8 cellular contexts compared by ENCODE assay signal in genomic region chr10:135601-136464, GRCh38. TPM values are rescaled to one million over a fixed set of nuclear protein-coding genes. Genes with fewer than 3 reads are reported as not detected.
DNase-seq lines count a peak whose midpoint lies in the region; ATAC-seq and TF ChIP-seq lines count a peak whose summit lies in the region.

No MANE protein-coding gene starts in this region.

- H3K36me3 ChIP-seq in CD8-positive, alpha-beta T cell (ENCODE audit: insufficient read depth, low read length) = no peaks in the 10 kb centered on the region
- no peaks in the 10 kb centered on the region for H3K36me3 ChIP-seq in SK-N-MC (ENCODE audit: insufficient read depth, low read length)
- no peaks in the 10 kb centered on the region for H3K36me3 ChIP-seq in heart left ventricle
- H3K36me3 ChIP-seq in upper lobe of left lung = no peaks in the 10 kb centered on the region

- H3K4me1 ChIP-seq in CD8-positive, alpha-beta T cell (ENCODE audit: insufficient read depth, low read length) = peaks cover 28% of the 10 kb centered on the region
- H3K4me1 ChIP-seq in heart left ventricle (peaks cover 6 to 57% (median 33%) of the 10 kb centered on the region in 12 donors), upper lobe of left lung (peaks cover 26 to 38% (median 32%) of the 10 kb centered on the region in 4 donors)

- peaks cover 51% of the 10 kb centered on the region for H3K4me1 Mint-ChIP-seq in CD8-positive, alpha-beta T cell (ENCODE audit: low read depth)
- peaks cover 51% of the 10 kb centered on the region for H3K4me1 Mint-ChIP-seq in activated naive CD8-positive, alpha-beta T cell treated with anti-CD3 and anti-CD28 coated beads, Interleukin-2, amount 50 U/mL, for 24 hours

- no peak for TF ChIP-seq EP300 in upper lobe of left lung (IDR thresholded peaks at IDR 0.05)

- peak; percentile 31 to 81 (median 60) for DNase-seq in CD8-positive, alpha-beta T cell
- DNase-seq in SK-N-MC (ENCODE audit: low read depth, low spot score) (no peak), heart left ventricle (peak; percentile 64 to 81 (median 73)), pons (ENCODE audit: low spot score) (peak; percentile 22), upper lobe of left lung (peak; percentile 70 to 92)
- DNase-seq in activated naive CD8-positive, alpha-beta T cell treated with anti-CD3 and anti-CD28 coated beads, Interleukin-2, amount 50 U/mL, for 24 hours = peak; percentile 67

- H3K9me3 Mint-ChIP-seq in CD8-positive, alpha-beta T cell = no peaks in the 10 kb centered on the region
- H3K9me3 Mint-ChIP-seq in activated naive CD8-positive, alpha-beta T cell treated with anti-CD3 and anti-CD28 coated beads, Interleukin-2, amount 50 U/mL, for 24 hours = no peaks in the 10 kb centered on the region

- H3K4me3 ChIP-seq in CD8-positive, alpha-beta T cell (ENCODE audit: low read depth, low read length) = peak overlapping the region; percentile 56
- H3K4me3 ChIP-seq in SK-N-MC (peak overlapping the region; percentile 80), heart left ventricle (peak overlapping the region; percentile 82 to 95 (median 90)), upper lobe of left lung (peak overlapping the region; percentile 66 to 87 (median 78))

- no peaks in the 10 kb centered on the region for H3K27me3 Mint-ChIP-seq in CD8-positive, alpha-beta T cell (ENCODE audit: low read depth)
- H3K27me3 Mint-ChIP-seq in activated naive CD8-positive, alpha-beta T cell treated with anti-CD3 and anti-CD28 coated beads, Interleukin-2, amount 50 U/mL, for 24 hours = no peaks in the 10 kb centered on the region

- intact Hi-C loops in CD8-positive, alpha-beta T cell (cut with DNase I, micrococcal nuclease) = loop anchor here in 1 of 2 experiments (2.0 to 5.0 kb wide), 2 partner anchors 59 to 851 kb away; partner anchors contain the start of gene GTPBP4
- intact Hi-C loops in heart left ventricle (cut with DNase I) = no loop called here

- TF ChIP-seq POLR2A in heart left ventricle (IDR thresholded peaks at IDR 0.05) (no peak), upper lobe of left lung (IDR thresholded peaks at IDR 0.05) (peak in 2 of 4 donors; percentile 59 to 60)

- H3K27me3 ChIP-seq in CD8-positive, alpha-beta T cell (ENCODE audit: insufficient read depth, low read length) = no peaks in the 10 kb centered on the region
- H3K27me3 ChIP-seq in heart left ventricle (peaks cover 0 to 6% (median 0%) of the 10 kb centered on the region in 9 donors), upper lobe of left lung (peaks cover 0 to 3% (median 0%) of the 10 kb centered on the region in 4 donors)

- no peak for TF ChIP-seq CTCF in CD8-positive, alpha-beta T cell (IDR thresholded peaks at IDR 0.05)
- TF ChIP-seq CTCF in heart left ventricle (IDR thresholded peaks at IDR 0.05) = no peak
- TF ChIP-seq CTCF in upper lobe of left lung (IDR thresholded peaks at IDR 0.05) = peak in 1 of 6 experiments; percentile 16

- ATAC-seq in CD8-positive, alpha-beta T cell = peak; percentile 53
- ATAC-seq in GM19438 (IDR thresholded peaks at IDR 0.05; ENCODE audit: low read depth, unreplicated experiment) (peak; percentile 37), HG03521 (IDR thresholded peaks at IDR 0.05; ENCODE audit: unreplicated experiment) (peak; percentile 33), heart left ventricle (peak; percentile 17 to 65 (median 60)), upper lobe of left lung (ENCODE audit: low FRiP score in 2 of 2) (peak; percentile 63 to 68)
- ATAC-seq in activated naive CD8-positive, alpha-beta T cell treated with anti-CD3 and anti-CD28 coated beads, Interleukin-2, amount 50 U/mL, for 24 hours = peak; percentile 38

- no peaks in the 10 kb centered on the region for H3K9me3 ChIP-seq in CD8-positive, alpha-beta T cell (ENCODE audit: low read length)
- H3K9me3 ChIP-seq in SK-N-MC (ENCODE audit: low read depth, low read length) = no peaks in the 10 kb centered on the region
- H3K9me3 ChIP-seq in heart left ventricle = no peaks in the 10 kb centered on the region
- H3K9me3 ChIP-seq in upper lobe of left lung = no peaks in the 10 kb centered on the region

- 0% methylated on average over 12 to 112 of the region's 112 CpGs for WGBS in heart left ventricle, 4 donors
- 0% methylated on average over 19 to 26 of the region's 112 CpGs for WGBS in upper lobe of left lung, 2 donors

- peak overlapping the region; percentile 92 for H3K27ac Mint-ChIP-seq in CD8-positive, alpha-beta T cell
- peak overlapping the region; percentile 90 for H3K27ac Mint-ChIP-seq in activated naive CD8-positive, alpha-beta T cell treated with anti-CD3 and anti-CD28 coated beads, Interleukin-2, amount 50 U/mL, for 24 hours

- peak overlapping the region; percentile 72 for H3K27ac ChIP-seq in CD8-positive, alpha-beta T cell (ENCODE audit: low read depth, low read length)
- H3K27ac ChIP-seq in SK-N-MC (peak overlapping the region; percentile 81), heart left ventricle (peak overlapping the region; percentile 91 to 98 (median 96)), upper lobe of left lung (peak overlapping the region; percentile 94 to 99 (median 96))

- peak overlapping the region; percentile 87 for H3K4me3 Mint-ChIP-seq in CD8-positive, alpha-beta T cell
- peak overlapping the region; percentile 89 for H3K4me3 Mint-ChIP-seq in activated naive CD8-positive, alpha-beta T cell treated with anti-CD3 and anti-CD28 coated beads, Interleukin-2, amount 50 U/mL, for 24 hours

- POLR2A ChIA-PET in CD8-positive, alpha-beta T cell (lab: Charles Lee) = interaction anchor here (0.7 to 1.7 kb wide), 3 partner anchors 8 to 59 kb away, joined by 3 to 5 read pairs (median 3); no protein-coding TSS in a partner anchor

- CTCF ChIA-PET in CD8-positive, alpha-beta T cell (lab: Charles Lee) = interaction anchor here (0.9 kb wide), 1 partner anchor 47 kb away, joined by 3 read pairs; no protein-coding TSS in a partner anchor

- peaks cover 7% of the 10 kb centered on the region for H3K36me3 Mint-ChIP-seq in CD8-positive, alpha-beta T cell
- H3K36me3 Mint-ChIP-seq in activated naive CD8-positive, alpha-beta T cell treated with anti-CD3 and anti-CD28 coated beads, Interleukin-2, amount 50 U/mL, for 24 hours (ENCODE audit: low read depth) = no peaks in the 10 kb centered on the region

- H3K9ac ChIP-seq in SK-N-MC (ENCODE audit: insufficient read length) = peak overlapping the region; percentile 88

RNA-seq across cellular contexts. Expression of gene ZMYND11, which starts 0.6 kb away (rescaled TPM):
- 10 to 100 TPM; 19.8 to 19.9 TPM for total RNA-seq in CD8-positive, alpha-beta T cell
- total RNA-seq in heart left ventricle (10 to 100 TPM; 58.0 to 96.6 (median 75.1) TPM), upper lobe of left lung (10 to 100 TPM; 46.1 to 76.5 (median 63.4) TPM)
- 10 to 100 TPM; 22.7 to 54.6 TPM for polyA plus RNA-seq in heart left ventricle
